In genomic region chr1:21613072-21613867, GRCh38 we compare ENCODE assay signal across 15 cellular contexts. TPM values are rescaled to one million over a fixed set of nuclear protein-coding genes. Genes with fewer than 3 reads are reported as not detected.
DNase-seq lines count a peak whose midpoint lies in the region; ATAC-seq and TF ChIP-seq lines count a peak whose summit lies in the region.
"Had no signal": no experiment of that assay in that cellular context is flagged by ENCODE, and none has a peak within 500 bp of the region (broad histone marks: within the 10 kb centered on the region; RNA-seq: fewer than 3 reads in every experiment).

No MANE protein-coding gene starts in this region.

- H3K4me3 Mint-ChIP-seq in CD8-positive, alpha-beta memory T cell, result no peak overlapping the region
- H3K4me3 Mint-ChIP-seq: HFFc6 had no signal

- POLR2A ChIA-PET in CD8-positive, alpha-beta memory T cell (lab: Charles Lee), result no interaction called here

- H3K36me3 Mint-ChIP-seq in CD8-positive, alpha-beta memory T cell, result no peaks in the 10 kb centered on the region
- H3K36me3 Mint-ChIP-seq: IgD-negative memory B cell had no signal

- H3K9me3 ChIP-seq in CD8-positive, alpha-beta memory T cell (ENCODE audit: low read length), result no peaks in the 10 kb centered on the region
- H3K9me3 ChIP-seq in mucosa of descending colon, result no peaks in the 10 kb centered on the region
- H3K9me3 ChIP-seq: A549, BLaER1 had no signal

- no peaks in the 10 kb centered on the region for H3K36me3 ChIP-seq in CD8-positive, alpha-beta memory T cell (ENCODE audit: insufficient read depth, low read length)
- H3K36me3 ChIP-seq in mucosa of descending colon (ENCODE audit: low read depth), result no peaks in the 10 kb centered on the region
- H3K36me3 ChIP-seq: BLaER1 had no signal

- CTCF ChIA-PET in CD8-positive, alpha-beta memory T cell (lab: Charles Lee), result no interaction called here

- in situ Hi-C loops in G401 (cut with HindIII; ENCODE audit: low sequenced_read_pairs), result no loop called here

- no peaks in the 10 kb centered on the region for H3K27me3 ChIP-seq in CD8-positive, alpha-beta memory T cell (ENCODE audit: insufficient read depth, low read length, poor library complexity, severe bottlenecking)
- H3K27me3 ChIP-seq in foreskin keratinocyte, result peaks cover 2% of the 10 kb centered on the region

- peaks cover 0 to 2% (median 0%) of the 10 kb centered on the region in 5 donors for H3K9me3 Mint-ChIP-seq in CD8-positive, alpha-beta memory T cell
- H3K9me3 Mint-ChIP-seq: HFFc6, IgD-negative memory B cell had no signal

- H3K4me1 Mint-ChIP-seq in CD8-positive, alpha-beta memory T cell, result peaks cover 0 to 4% (median 0%) of the 10 kb centered on the region in 3 donors
- H3K4me1 Mint-ChIP-seq: IgD-negative memory B cell had no signal

- no peak overlapping the region for H3K27ac Mint-ChIP-seq in CD8-positive, alpha-beta memory T cell
- H3K27ac Mint-ChIP-seq: HFFc6 had no signal

- H3K27me3 Mint-ChIP-seq in CD8-positive, alpha-beta memory T cell, result peaks cover 5 to 11% of the 10 kb centered on the region in 2 donors

- no peak overlapping the region for H3K4me3 ChIP-seq in CD8-positive, alpha-beta memory T cell (ENCODE audit: low read length)
- no peak overlapping the region for H3K4me3 ChIP-seq in mucosa of descending colon
- H3K4me3 ChIP-seq: A549, BLaER1 had no signal

- H3K27ac ChIP-seq in CD8-positive, alpha-beta memory T cell (ENCODE audit: low read depth, low read length), result peak overlapping the region; percentile 38
- H3K27ac ChIP-seq in foreskin keratinocyte, result no peak overlapping the region
- H3K27ac ChIP-seq: A549, BLaER1, HL-60 had no signal

- no peak for TF ChIP-seq CTCF in mucosa of descending colon (IDR thresholded peaks at IDR 0.05)
- TF ChIP-seq CTCF in foreskin keratinocyte (conservative IDR thresholded peaks at IDR 0.05), result no peak

- intact Hi-C loops in mucosa of descending colon (cut with DNase I, micrococcal nuclease), result no loop called here

- no peak for DNase-seq in CD8-positive, alpha-beta memory T cell
- DNase-seq in G401 (ENCODE audit: low spot score) (peak; percentile 48), OCI-M1 (lab: John Stamatoyannopoulos, UW) (peak; percentile 45), cerebellar cortex (ENCODE audit: low spot score) (peak; percentile 27), mucosa of descending colon (no peak), AML-193 (lab: John Stamatoyannopoulos, UW) (no peak), foreskin keratinocyte (no peak), NCI-H82 treated with DMSO at 0.1 percent for 48 hours (lab: John Stamatoyannopoulos, UW; ENCODE audit: unreplicated experiment) (no peak)
- DNase-seq: DMS53, HCEC 1CT, HFFc6 had no signal

- H3K4me1 ChIP-seq in CD8-positive, alpha-beta memory T cell (ENCODE audit: insufficient read depth, low read length), result no peaks in the 10 kb centered on the region
- H3K4me1 ChIP-seq in mucosa of descending colon (ENCODE audit: low read depth), result peaks cover 6% of the 10 kb centered on the region
- no peaks in the 10 kb centered on the region for H3K4me1 ChIP-seq in foreskin keratinocyte

- ATAC-seq in mucosa of descending colon, result no peak
- ATAC-seq in foreskin keratinocyte, result no peak
- ATAC-seq: A549 had no signal

RNA-seq across cellular contexts. Expression of gene RAP1GAP, which starts 55.9 kb away (rescaled TPM):
- under 1 TPM; 0.44 to 0.50 TPM for total RNA-seq in CD8-positive, alpha-beta memory T cell
- not detected for polyA plus RNA-seq in CD8-positive, alpha-beta memory T cell
- 3.7 and 4.8 TPM in 2 replicates for total RNA-seq in G401 (2014; rRNA removed; shearing (Covaris generic))
- total RNA-seq in mucosa of descending colon (10 to 100 TPM; 15.7 to 59.6 (median 43.0) TPM), foreskin keratinocyte (0.63 and 1.0 TPM in 2 replicates)
- polyA plus RNA-seq in foreskin keratinocyte, result 0.57 and 1.2 TPM in 2 replicates
- polyA plus RNA-seq: IgD-negative memory B cell had no signal

Comparison
In these comparisons a context has a peak if more than half of its experiments do, and no peak if none do; other contexts are left out.
1. DNase-seq: peak in G401 (single experiment), OCI-M1 (single experiment) and cerebellar cortex (single experiment); none in CD8-positive, alpha-beta memory T cell (0 of 5), mucosa of descending colon (0 of 3), AML-193 (0 of 2), foreskin keratinocyte (0 of 2) and NCI-H82 treated with DMSO at 0.1 percent for 48 hours (single experiment).